ENCODE assay signal across 1 cellular context in genomic region chr5:107673106-107673367, GRCh38.
TF ChIP-seq lines count a peak whose summit lies in the region.

No MANE protein-coding gene starts in this region.

TF ChIP-seq in GM12878, 131 proteins besides CTCF, POLR2A, EP300 and RAD21 (continued from another document):
- TF ChIP-seq MTA3 (IDR thresholded peaks at IDR 0.05; ENCODE audit: borderline replicate concordance, low read length) (0 out of 2 replicates have a peak, but pooled peaks have one; percentile 46), TCF12 (IDR thresholded peaks at IDR 0.05; ENCODE audit: low read depth, low read length) (no peak), SIN3A (IDR thresholded peaks at IDR 0.05; ENCODE audit: low read depth, low read length) (no peak), CREM (IDR thresholded peaks at IDR 0.05; ENCODE audit: low read depth) (no peak)
TF ChIP-seq in GM12878: peak in this region for 1.
